ENCODE assay signal across 24 cellular contexts in genomic region chr2:27806311-27807059, GRCh38.
"Had no signal": no experiment of that assay in that cellular context is flagged by ENCODE, and none has a peak within 500 bp of the region (broad histone marks: within the 10 kb centered on the region; RNA-seq: fewer than 3 reads in every experiment).

No MANE protein-coding gene starts in this region.

- H3K9me3 ChIP-seq: SJSA1, SK-N-SH had no signal

- H3K27me3 Mint-ChIP-seq: activated CD4-positive, alpha-beta memory T cell treated with anti-CD3 and anti-CD28 coated beads for 36 hours; activated naive CD8-positive, alpha-beta T cell treated with anti-CD3 and anti-CD28 coated beads for 36 hours had no signal

- H3K9ac ChIP-seq: KMS-11, SK-N-SH had no signal

- H3K27me3 ChIP-seq: brain microvascular endothelial cell, SJSA1 had no signal

- H3K4me3 ChIP-seq: SJSA1 had no signal

- H3K27ac Mint-ChIP-seq: activated CD4-positive, alpha-beta memory T cell treated with anti-CD3 and anti-CD28 coated beads for 36 hours; activated naive CD8-positive, alpha-beta T cell treated with anti-CD3 and anti-CD28 coated beads for 36 hours; T-helper 1 cell treated with Interleukin-12 subunit alpha and Interleukin-12 subunit beta and Interleukin-4 antibody, amounts not matched to agents 30 μg/mL and 1 μg/mL, for 36 hours; T-helper 2 cell treated with Interferon-gamma antibody and Interleukin-4, amounts not matched to agents 5 μg/mL and 100 μg/mL, for 36 hours had no signal

- H3K9me3 Mint-ChIP-seq: activated CD4-positive, alpha-beta memory T cell treated with anti-CD3 and anti-CD28 coated beads for 36 hours; activated naive CD8-positive, alpha-beta T cell treated with anti-CD3 and anti-CD28 coated beads for 36 hours; T-helper 1 cell treated with Interleukin-12 subunit alpha and Interleukin-12 subunit beta and Interleukin-4 antibody, amounts not matched to agents 30 μg/mL and 1 μg/mL, for 36 hours; T-helper 2 cell treated with Interferon-gamma antibody and Interleukin-4, amounts not matched to agents 5 μg/mL and 100 μg/mL, for 36 hours had no signal

- H3K36me3 Mint-ChIP-seq: activated CD4-positive, alpha-beta memory T cell treated with anti-CD3 and anti-CD28 coated beads for 36 hours; activated naive CD8-positive, alpha-beta T cell treated with anti-CD3 and anti-CD28 coated beads for 36 hours had no signal

- H3K27ac ChIP-seq: brain microvascular endothelial cell, KMS-11, SJSA1 had no signal

- H3K4me3 Mint-ChIP-seq: activated CD4-positive, alpha-beta memory T cell treated with anti-CD3 and anti-CD28 coated beads for 36 hours; activated naive CD8-positive, alpha-beta T cell treated with anti-CD3 and anti-CD28 coated beads for 36 hours; T-helper 1 cell treated with Interleukin-12 subunit alpha and Interleukin-12 subunit beta and Interleukin-4 antibody, amounts not matched to agents 30 μg/mL and 1 μg/mL, for 36 hours; T-helper 2 cell treated with Interferon-gamma antibody and Interleukin-4, amounts not matched to agents 5 μg/mL and 100 μg/mL, for 36 hours had no signal

- FAIRE-seq: TTC549 had no signal

- H3K4me2 ChIP-seq: KMS-11, SK-N-SH had no signal

- H3K36me3 ChIP-seq: brain microvascular endothelial cell, SJSA1 had no signal

- DNase-seq: activated CD4-positive, alpha-beta memory T cell treated with anti-CD3 and anti-CD28 coated beads for 36 hours; activated CD4-positive, alpha-beta T cell treated with anti-CD3 and anti-CD28 coated beads, Interleukin-2, amount 50 U/mL, for 1 hour; activated CD8-positive, alpha-beta memory T cell treated with anti-CD3 and anti-CD28 coated beads, Interleukin-2, amount 50 U/mL, for 4 hours; activated effector memory CD4-positive, alpha-beta T cell treated with Interleukin-2 at 50 U/mL for 16 hours; activated naive CD4-positive, alpha-beta T cell treated with anti-CD3 and anti-CD28 coated beads, Interleukin-2, amount 50 U/mL, for 16 hours; activated naive CD8-positive, alpha-beta T cell treated with anti-CD3 and anti-CD28 coated beads for 36 hours; activated T-cell treated with anti-CD3 and anti-CD28 coated beads, Interleukin-2, amount 50 U/mL, for 48 hours; aorta; brain microvascular endothelial cell; central memory CD4-positive, alpha-beta T cell; NCI-H1092 treated with DMSO at 0.1 percent for 48 hours; NCI-H146; NCI-H1930; NCI-H2081 treated with DMSO at 0.1 percent for 48 hours; NCI-H345; NCI-H524 treated with DMSO at 0.1 percent for 48 hours; RPMI8226; SHP77 treated with DMSO at 0.1 percent for 48 hours; SK-N-SH had no signal

- H3K4me1 Mint-ChIP-seq: activated naive CD8-positive, alpha-beta T cell treated with anti-CD3 and anti-CD28 coated beads for 36 hours had no signal
